In genomic region chr9:133954862-133955529, GRCh38 we compare ENCODE assay signal across 10 cellular contexts. TPM values are rescaled to one million over a fixed set of nuclear protein-coding genes. Genes with fewer than 3 reads are reported as not detected.
DNase-seq lines count a peak whose midpoint lies in the region; ATAC-seq, FAIRE-seq and TF ChIP-seq lines count a peak whose summit lies in the region.
"Had no signal": no experiment of that assay in that cellular context is flagged by ENCODE, and none has a peak within 500 bp of the region (broad histone marks: within the 10 kb centered on the region; RNA-seq: fewer than 3 reads in every experiment).

No MANE protein-coding gene starts in this region.

- FAIRE-seq in H1 (lab: Jason Lieb, UNC) (no peak), HTR-8/SVneo (lab: Jason Lieb, UNC) (no peak)

- no peaks in the 10 kb centered on the region for H3K9me3 ChIP-seq in H1 (ENCODE audit: insufficient read depth in 2 of 2, low read depth in 1 of 2, low read length in 1 of 2)

- H3K23me2 ChIP-seq in H1 (ENCODE audit: low read depth, low read length) = 0 out of 2 replicates have a peak, but pooled peaks cover 3% of the 10 kb centered on the region

- H2AFZ ChIP-seq in H1 (ENCODE audit: low read length) = no peak overlapping the region

- H3K79me2 ChIP-seq in H1 (ENCODE audit: control insufficient read depth in 1 of 2, insufficient read depth in 2 of 2, low read length in 2 of 2) = peaks cover 0 to 61% of the 10 kb centered on the region in 2 experiments; a peak in 2 of 4 replicates

- TF ChIP-seq EP300 in H1 (IDR thresholded peaks at IDR 0.05; ENCODE audit: borderline replicate concordance in 1 of 2, low read depth in 2 of 2, low read length in 2 of 2) = no peak

- 81% methylated on average over 7 of the region's 14 CpGs; no CpG with 5 or more reads in 1 of the 2 experiments for WGBS in H1 (ENCODE audit: extremely low coverage in 1 of 2, insufficient coverage in 1 of 2, insufficient read length in 1 of 2, insufficient replicate concordance in 2 of 2, low coverage in 1 of 2, low lambda C conversion rate in 2 of 2, missing lambda C conversion rate in 1 of 2), 2 experiments

- no peak overlapping the region for H3K23ac ChIP-seq in H1 (ENCODE audit: insufficient read length)

- H3K36me3 Mint-ChIP-seq in T-helper 2 cell treated with Interferon-gamma antibody and Interleukin-4, amounts not matched to agents 5 μg/mL and 100 μg/mL, for 36 hours (ENCODE audit: low read depth) = no peaks in the 10 kb centered on the region
- peaks cover 8 to 21% of the 10 kb centered on the region in 2 donors for H3K36me3 Mint-ChIP-seq in stimulated activated naive B cell treated with anti-CD40 and anti-IgM and Interleukin-4, amounts not matched to agents 10 μg/mL and 1 μg/mL and 100 μg/mL, for 72 hours

- CTCF ChIA-PET in H1 (lab: Charles Lee; ENCODE audit: partially characterized antibody) = interaction anchor here (0.7 to 3.0 kb wide), 8 partner anchors 9 to 83 kb away, joined by 3 to 21 read pairs (median 6); no protein-coding TSS in a partner anchor

- peak; percentile 45 to 64 for ATAC-seq in stimulated activated naive B cell treated with anti-CD40 and anti-IgM and Interleukin-4, amounts not matched to agents 10 μg/mL and 1 μg/mL and 100 μg/mL, for 72 hours (replicated peaks)
- ATAC-seq in HG02642 (IDR thresholded peaks at IDR 0.05; ENCODE audit: poor library complexity, unreplicated experiment) = no peak

- POLR2A ChIA-PET in H1 (lab: Charles Lee; ENCODE audit: partially characterized antibody) = interaction anchor here (0.8 to 1.4 kb wide), 5 partner anchors 12 to 101 kb away, joined by 3 to 6 read pairs (median 3); no protein-coding TSS in a partner anchor

- no peak overlapping the region for H4K5ac ChIP-seq in H1 (ENCODE audit: insufficient read length, low read depth, low read length)

- peak; percentile 8 for DNase-seq in activated effector memory CD4-positive, alpha-beta T cell treated with Interleukin-2 at 50 U/mL for 16 hours
- no peak for DNase-seq in activated effector memory CD4-positive, alpha-beta T cell treated with anti-CD3 and anti-CD28 coated beads, Interleukin-2, amount 50 U/mL, for 16 hours
- DNase-seq in T-helper 2 cell treated with Interferon-gamma antibody and Interleukin-4, amounts not matched to agents 5 μg/mL and 100 μg/mL, for 36 hours (ENCODE audit: low spot score) = no peak
- no peak for DNase-seq in H1 (ENCODE audit: low read depth in 1 of 2, low spot score in 2 of 2)
- peak; percentile 54 for DNase-seq in stimulated activated naive B cell treated with anti-CD40 and anti-IgM and Interleukin-4, amounts not matched to agents 10 μg/mL and 1 μg/mL and 100 μg/mL, for 72 hours
- DNase-seq in CD1c-positive myeloid dendritic cell (ENCODE audit: extremely low spot score) = no peak
- no peak for DNase-seq in HTR-8/SVneo (ENCODE audit: insufficient read length, low spot score)
- DNase-seq: NCI-H2081 had no signal

- peak overlapping the region; percentile 51 for H3K4ac ChIP-seq in H1 (replicated peaks; ENCODE audit: insufficient read length, low read depth, low read length)

- no peak overlapping the region; the same call in 1 of the 2 replicates for H3K27ac ChIP-seq in H1 (ENCODE audit: low read depth, low read length)

- H3K36me3 ChIP-seq in H1 (ENCODE audit: control insufficient read depth in 2 of 4, insufficient read depth in 4 of 4, low read length in 3 of 4) = no peaks in the 10 kb centered on the region

- no peak for TF ChIP-seq CTCF in H1 (IDR thresholded peaks at IDR 0.05; ENCODE audit: control extremely low read depth in 1 of 3, insufficient read depth in 1 of 3, low read depth in 1 of 3, low read length in 3 of 3)

- H4K20me1 ChIP-seq in H1 (replicated peaks in 1 of 2; ENCODE audit: control insufficient read depth in 1 of 2, insufficient read depth in 2 of 2, low read length in 2 of 2) = peaks cover 5 to 9% of the 10 kb centered on the region in 2 experiments

- H2BK20ac ChIP-seq in H1 (ENCODE audit: low read length) = no peak overlapping the region

- no peak overlapping the region for H3K4me3 ChIP-seq in H1 (ENCODE audit: extremely low read depth in 1 of 4, insufficient read depth in 2 of 4, low read depth in 3 of 4, low read length in 4 of 4)
- H3K4me3 ChIP-seq: lung had no signal

- H3K14ac ChIP-seq in H1 (ENCODE audit: insufficient read length) = no peak overlapping the region

- peaks cover 14 to 41% (median 36%) of the 10 kb centered on the region in 4 experiments for H3K4me1 ChIP-seq in H1 (replicated peaks in 1 of 4; ENCODE audit: control insufficient read depth in 3 of 4, insufficient read depth in 4 of 4, low read length in 3 of 4)

- no peak overlapping the region; a peak in 1 of 4 replicates for H3K4me2 ChIP-seq in H1 (ENCODE audit: insufficient read depth in 1 of 2, low read depth in 2 of 2, low read length in 2 of 2)

- no peak overlapping the region for H3K9ac ChIP-seq in H1 (replicated peaks in 1 of 4; ENCODE audit: extremely low read depth in 1 of 4, low read depth in 3 of 4, low read length in 3 of 4)

- H3K4me1 Mint-ChIP-seq in T-helper 2 cell treated with Interferon-gamma antibody and Interleukin-4, amounts not matched to agents 5 μg/mL and 100 μg/mL, for 36 hours (ENCODE audit: low read depth) = peaks cover 3% of the 10 kb centered on the region
- peaks cover 59 to 83% of the 10 kb centered on the region in 2 donors for H3K4me1 Mint-ChIP-seq in stimulated activated naive B cell treated with anti-CD40 and anti-IgM and Interleukin-4, amounts not matched to agents 10 μg/mL and 1 μg/mL and 100 μg/mL, for 72 hours

- peak overlapping the region; percentile 71; the same call in 1 of the 2 replicates for H2BK5ac ChIP-seq in H1 (ENCODE audit: low read depth, low read length)

- peak overlapping the region; percentile 86; the same call in 1 of the 2 replicates for H4K8ac ChIP-seq in H1 (ENCODE audit: extremely low read depth, insufficient read depth, low read length)

- no peaks in the 10 kb centered on the region for H3K27me3 Mint-ChIP-seq in T-helper 2 cell treated with Interferon-gamma antibody and Interleukin-4, amounts not matched to agents 5 μg/mL and 100 μg/mL, for 36 hours (ENCODE audit: low read depth)
- H3K27me3 Mint-ChIP-seq in stimulated activated naive B cell treated with anti-CD40 and anti-IgM and Interleukin-4, amounts not matched to agents 10 μg/mL and 1 μg/mL and 100 μg/mL, for 72 hours = no peaks in the 10 kb centered on the region

- H3K18ac ChIP-seq in H1 (ENCODE audit: extremely low read depth, low read length) = peak overlapping the region; percentile 78

- H3K56ac ChIP-seq in H1 (replicated peaks; ENCODE audit: insufficient read length, low read depth, low read length) = no peak overlapping the region

- peak overlapping the region; percentile 18 for H3K4me3 Mint-ChIP-seq in T-helper 2 cell treated with Interferon-gamma antibody and Interleukin-4, amounts not matched to agents 5 μg/mL and 100 μg/mL, for 36 hours
- peak overlapping the region; percentile 69 for H3K4me3 Mint-ChIP-seq in stimulated activated naive B cell treated with anti-CD40 and anti-IgM and Interleukin-4, amounts not matched to agents 10 μg/mL and 1 μg/mL and 100 μg/mL, for 72 hours

- H2AK5ac ChIP-seq in H1 (ENCODE audit: low read depth, low read length) = peak overlapping the region; percentile 79

- H2BK120ac ChIP-seq in H1 (replicated peaks; ENCODE audit: low read depth, low read length) = peak overlapping the region; percentile 57

- no peaks in the 10 kb centered on the region for H3K9me3 Mint-ChIP-seq in T-helper 2 cell treated with Interferon-gamma antibody and Interleukin-4, amounts not matched to agents 5 μg/mL and 100 μg/mL, for 36 hours
- no peaks in the 10 kb centered on the region for H3K9me3 Mint-ChIP-seq in stimulated activated naive B cell treated with anti-CD40 and anti-IgM and Interleukin-4, amounts not matched to agents 10 μg/mL and 1 μg/mL and 100 μg/mL, for 72 hours

- H3K79me1 ChIP-seq in H1 (ENCODE audit: low read depth, low read length) = peaks cover 12% of the 10 kb centered on the region; the same call in 1 of the 2 replicates

- H2BK15ac ChIP-seq in H1 (ENCODE audit: low read length) = peak overlapping the region; percentile 2; the same call in 1 of the 2 replicates

- H3K27me3 ChIP-seq in H1 (replicated peaks in 1 of 4; ENCODE audit: control insufficient read depth in 3 of 4, extremely low read depth in 1 of 4, insufficient read depth in 3 of 4, low read length in 3 of 4) = no peaks in the 10 kb centered on the region

- peak overlapping the region; percentile 60; the same call in 1 of the 2 replicates for H2BK12ac ChIP-seq in H1 (ENCODE audit: low read depth, low read length)

- no peak overlapping the region for H3K27ac Mint-ChIP-seq in T-helper 2 cell treated with Interferon-gamma antibody and Interleukin-4, amounts not matched to agents 5 μg/mL and 100 μg/mL, for 36 hours
- H3K27ac Mint-ChIP-seq in stimulated activated naive B cell treated with anti-CD40 and anti-IgM and Interleukin-4, amounts not matched to agents 10 μg/mL and 1 μg/mL and 100 μg/mL, for 72 hours = peak overlapping the region; percentile 85

- H4K91ac ChIP-seq in H1 (replicated peaks; ENCODE audit: insufficient read length, low read length) = peak overlapping the region; percentile 95

- no peak for TF ChIP-seq RAD21 in H1 (IDR thresholded peaks at IDR 0.05 in 1 of 2, conservative IDR thresholded peaks at IDR 0.05 in 1 of 2; ENCODE audit: low read depth in 2 of 2, low read length in 2 of 2)

- TF ChIP-seq POLR2A in H1 (IDR thresholded peaks at IDR 0.05; ENCODE audit: control extremely low read depth in 1 of 2, low read depth in 2 of 2, low read length in 2 of 2) = no peak

TF ChIP-seq in H1, 55 proteins besides CTCF, POLR2A, EP300 and RAD21 (continues in another document):
- TF ChIP-seq RBBP5 (IDR thresholded peaks at IDR 0.05; ENCODE audit: borderline replicate concordance, low read depth, low read length) = no peak
- TF ChIP-seq ASH2L (IDR thresholded peaks at IDR 0.05; ENCODE audit: low read length) = no peak
- no peak for TF ChIP-seq SP4 (IDR thresholded peaks at IDR 0.05; ENCODE audit: low read length)
- no peak for TF ChIP-seq USF2 (IDR thresholded peaks at IDR 0.05; ENCODE audit: low read length)

RNA-seq across cellular contexts. Expression of gene VAV2, which starts 37.1 kb away (rescaled TPM):
- 34.6 and 37.6 TPM in 2 replicates for total RNA-seq in H1 (2021; fragmentation: NEBNext Ultra II Directional; extraction: Animal tissue kit (Norgen Biotek cat#: 25700))
- 13.6 and 17.6 TPM in 2 replicates for polyA plus RNA-seq in H1 (2011; rRNA removed)
- polyA plus RNA-seq in H1 (2011; cell fraction: cytosol; rRNA removed) = 20.6 TPM
- 40.6 TPM for polyA plus RNA-seq in H1 (2011; cell fraction: nucleus; rRNA removed)
- polyA plus RNA-seq in H1 (2012, experiment 1 of 2) = 20.5 to 32.6 TPM (median 30.1 TPM) in 4 replicates
- polyA plus RNA-seq in H1 (2012, experiment 2 of 2) = 11.5 TPM
- 15.7 TPM for polyA plus RNA-seq in H1 (2013, experiment 1 of 2)
- 15.9 TPM for polyA plus RNA-seq in H1 (2013, experiment 2 of 2)
- 28.1 and 28.9 TPM in 2 replicates for polyA minus RNA-seq in H1 (2011; rRNA and poly(A)+ RNA removed)
- 19.7 TPM for polyA minus RNA-seq in H1 (2011; cell fraction: cytosol; rRNA and poly(A)+ RNA removed)
- 22.4 TPM for polyA minus RNA-seq in H1 (2011; cell fraction: nucleus; rRNA and poly(A)+ RNA removed)

Comparison
In these comparisons a context has a peak if more than half of its experiments do, and no peak if none do; other contexts are left out.
1. DNase-seq: peak in activated effector memory CD4-positive, alpha-beta T cell treated with Interleukin-2 at 50 U/mL for 16 hours (single experiment) and stimulated activated naive B cell treated with anti-CD40 and anti-IgM and Interleukin-4, amounts not matched to agents 10 μg/mL and 1 μg/mL and 100 μg/mL, for 72 hours (single experiment); none in activated effector memory CD4-positive, alpha-beta T cell treated with anti-CD3 and anti-CD28 coated beads, Interleukin-2, amount 50 U/mL, for 16 hours (single experiment), T-helper 2 cell treated with Interferon-gamma antibody and Interleukin-4, amounts not matched to agents 5 μg/mL and 100 μg/mL, for 36 hours (single experiment), H1 (0 of 2), CD1c-positive myeloid dendritic cell (single experiment) and HTR-8/SVneo (single experiment).